20 cellular contexts compared by ENCODE assay signal in the genomic region with DNA sequence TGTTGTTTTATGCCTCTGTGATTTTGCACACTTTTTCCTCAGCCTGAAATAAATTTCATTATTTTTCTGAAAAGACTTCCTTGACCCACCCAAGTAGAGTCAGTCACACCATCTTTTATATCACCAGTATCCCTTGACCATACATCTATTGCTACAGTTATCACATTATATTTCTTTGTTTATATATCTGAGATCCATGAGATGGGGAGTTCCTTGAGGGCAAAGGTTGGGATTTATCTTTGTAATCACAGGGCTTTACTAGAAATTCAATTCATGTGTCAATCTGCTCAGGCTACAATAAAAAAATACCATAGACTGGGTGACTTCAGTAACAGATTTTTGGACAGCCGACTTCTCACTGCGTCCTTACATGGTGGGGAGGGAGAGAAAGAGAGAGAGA. TPM values are rescaled to one million over a fixed set of nuclear protein-coding genes. Genes with fewer than 3 reads are reported as not detected.
DNase-seq lines count a peak whose midpoint lies in the region; ATAC-seq and TF ChIP-seq lines count a peak whose summit lies in the region.
"Had no signal": no experiment of that assay in that cellular context is flagged by ENCODE, and none has a peak within 500 bp of the region (broad histone marks: within the 10 kb centered on the region; RNA-seq: fewer than 3 reads in every experiment).

No MANE protein-coding gene starts in this region.

- no peaks in the 10 kb centered on the region for H3K27me3 Mint-ChIP-seq in activated T-cell treated with anti-CD3 and anti-CD28 coated beads, Interleukin-2, amount 50 U/mL, for 72 hours (ENCODE audit: low read depth)
- H3K27me3 Mint-ChIP-seq in immature natural killer cell (ENCODE audit: low read depth in 3 of 3), result peaks cover 0 to 2% (median 0%) of the 10 kb centered on the region in 3 donors
- H3K27me3 Mint-ChIP-seq: CD4-positive, alpha-beta T cell had no signal

- peaks cover 4 to 7% of the 10 kb centered on the region in 2 donors for H3K9me3 Mint-ChIP-seq in activated T-cell treated with anti-CD3 and anti-CD28 coated beads, Interleukin-2, amount 50 U/mL, for 72 hours
- no peaks in the 10 kb centered on the region for H3K9me3 Mint-ChIP-seq in immature natural killer cell
- H3K9me3 Mint-ChIP-seq: CD4-positive, alpha-beta T cell; CD8-positive, alpha-beta T cell had no signal

- no peak overlapping the region for H3K4me3 Mint-ChIP-seq in activated T-cell treated with anti-CD3 and anti-CD28 coated beads, Interleukin-2, amount 50 U/mL, for 72 hours
- no peak overlapping the region for H3K4me3 Mint-ChIP-seq in immature natural killer cell
- H3K4me3 Mint-ChIP-seq: CD14-positive monocyte; CD4-positive, alpha-beta T cell; CD8-positive, alpha-beta T cell had no signal

- intact Hi-C loops in mucosa of descending colon (cut with DNase I, micrococcal nuclease) (no loop called here), transverse colon (cut with DNase I; ENCODE audit: low total_unique reads) (no loop called here), stomach (cut with DNase I; ENCODE audit: low total_unique reads) (no loop called here)

- peak overlapping the region; percentile 59 for H3K27ac Mint-ChIP-seq in activated T-cell treated with anti-CD3 and anti-CD28 coated beads, Interleukin-2, amount 50 U/mL, for 72 hours
- H3K27ac Mint-ChIP-seq in immature natural killer cell, result peak overlapping the region in 4 of 6 donors; percentile 27 to 89 (median 67)
- H3K27ac Mint-ChIP-seq: CD14-positive monocyte; CD4-positive, alpha-beta T cell; CD8-positive, alpha-beta T cell had no signal

- no peak for DNase-seq in activated T-cell treated with anti-CD3 and anti-CD28 coated beads, Interleukin-2, amount 50 U/mL, for 72 hours
- no peak for DNase-seq in activated T-cell treated with anti-CD3 and anti-CD28 coated beads, Interleukin-2, amount 50 U/mL, for 48 hours
- no peak for DNase-seq in immature natural killer cell
- no peak for DNase-seq in mucosa of descending colon
- no peak for DNase-seq in transverse colon
- no peak for DNase-seq in NCI-H128 (lab: John Stamatoyannopoulos, UW; ENCODE audit: unreplicated experiment)
- no peak for DNase-seq in SIG-M5 (lab: John Stamatoyannopoulos, UW)
- DNase-seq in stomach, result no peak
- DNase-seq: 8988T; ACHN; BE2C; C1 segment of cervical spinal cord; Caco-2; Calu3; CD4-positive, alpha-beta T cell; CD8-positive, alpha-beta T cell; DMS79 treated with DMSO at 0.1 percent for 48 hours; GF-D8 had no signal

- H3K36me3 ChIP-seq in mucosa of descending colon (ENCODE audit: low read depth), result no peaks in the 10 kb centered on the region
- no peaks in the 10 kb centered on the region for H3K36me3 ChIP-seq in transverse colon
- no peaks in the 10 kb centered on the region for H3K36me3 ChIP-seq in stomach
- H3K36me3 ChIP-seq: BE2C had no signal

- H3K4me1 ChIP-seq in mucosa of descending colon (ENCODE audit: low read depth) (no peaks in the 10 kb centered on the region), transverse colon (peaks cover 0 to 4% (median 1%) of the 10 kb centered on the region in 4 donors), stomach (no peaks in the 10 kb centered on the region)
- H3K4me1 ChIP-seq: BE2C, Caco-2 had no signal

- in situ Hi-C loops in transverse colon (cut with MboI; ENCODE audit: low pct_ligation_motif_present in 1 of 4, low pct_unique_long_range_greater_than_20kb in 1 of 4, low sequenced_read_pairs in 3 of 4), result loop anchor here in 1 of 4 donors (25.0 kb wide), 1 partner anchor 142 kb away; the partner anchor contains the start of gene TRAPPC8

- H3K27ac ChIP-seq in transverse colon (peak overlapping the region in 3 of 4 donors; percentile 6 to 25 (median 19)), stomach (no peak overlapping the region)
- H3K27ac ChIP-seq: BLaER1 had no signal

- H3K27me3 ChIP-seq in transverse colon (no peaks in the 10 kb centered on the region), stomach (no peaks in the 10 kb centered on the region)
- H3K27me3 ChIP-seq: BE2C, BLaER1 had no signal

- no peak for TF ChIP-seq EP300 in transverse colon (IDR thresholded peaks at IDR 0.05; ENCODE audit: low read depth)
- no peak for TF ChIP-seq EP300 in stomach (IDR thresholded peaks at IDR 0.05)

- WGBS in transverse colon (ENCODE audit: low coverage in 1 of 2), 2 donors, result 43 to 60% methylated on average over 2 of the region's 2 CpGs
- 82 to 94% (median 88%) methylated on average over 2 of the region's 2 CpGs for WGBS in stomach, 5 donors

- H3K4me3 ChIP-seq in mucosa of descending colon (no peak overlapping the region), transverse colon (no peak overlapping the region), stomach (no peak overlapping the region)
- H3K4me3 ChIP-seq: BLaER1 had no signal

- TF ChIP-seq POLR2A in transverse colon (IDR thresholded peaks at IDR 0.05), result no peak
- TF ChIP-seq POLR2A in stomach (IDR thresholded peaks at IDR 0.05), result no peak

- H3K36me3 Mint-ChIP-seq in activated T-cell treated with anti-CD3 and anti-CD28 coated beads, Interleukin-2, amount 50 U/mL, for 72 hours (ENCODE audit: insufficient read depth in 2 of 2), result peaks cover 12 to 22% of the 10 kb centered on the region in 2 donors
- peaks cover 5 to 17% (median 16%) of the 10 kb centered on the region in 3 donors for H3K36me3 Mint-ChIP-seq in immature natural killer cell

- H3K4me1 Mint-ChIP-seq in activated T-cell treated with anti-CD3 and anti-CD28 coated beads, Interleukin-2, amount 50 U/mL, for 72 hours (ENCODE audit: low read depth), result peaks cover 21% of the 10 kb centered on the region
- H3K4me1 Mint-ChIP-seq in immature natural killer cell, result peaks cover 23 to 41% of the 10 kb centered on the region in 2 donors

- no peaks in the 10 kb centered on the region for H3K9me3 ChIP-seq in mucosa of descending colon
- H3K9me3 ChIP-seq in transverse colon, result no peaks in the 10 kb centered on the region
- H3K9me3 ChIP-seq in stomach, result no peaks in the 10 kb centered on the region
- H3K9me3 ChIP-seq: BE2C, Caco-2 had no signal

- TF ChIP-seq CTCF in mucosa of descending colon (IDR thresholded peaks at IDR 0.05) (no peak), transverse colon (IDR thresholded peaks at IDR 0.05) (no peak), stomach (IDR thresholded peaks at IDR 0.05) (no peak)

- no peak for ATAC-seq in activated T-cell treated with anti-CD3 and anti-CD28 coated beads, Interleukin-2, amount 50 U/mL, for 72 hours (replicated peaks in 1 of 2)
- ATAC-seq in mucosa of descending colon, result peak; percentile 93
- ATAC-seq: CD8-positive, alpha-beta T cell had no signal

RNA-seq across cellular contexts. Expression of gene RNF138, which starts 12.8 kb away (rescaled TPM):
- total RNA-seq in activated T-cell treated with anti-CD3 and anti-CD28 coated beads, Interleukin-2, amount 50 U/mL, for 72 hours, result 10 to 100 TPM; 74.7 to 79.9 TPM
- polyA plus RNA-seq in immature natural killer cell (10 to 100 TPM; 33.3 to 42.8 (median 38.2) TPM), stomach (10 to 100 TPM in 2 of 3 donors, 1 to 10 TPM in 1; 8.5 to 16.0 (median 12.4) TPM)
- total RNA-seq in mucosa of descending colon (10 to 100 TPM; 37.3 to 74.3 (median 45.7) TPM), transverse colon (10 to 100 TPM; 18.3 to 32.2 (median 28.5) TPM), stomach (10 to 100 TPM in 4 of 5 donors, not detected in 1; 11.2 to 42.2 (median 22.1) TPM)

Comparison
In these comparisons a context has a peak if more than half of its experiments do, and no peak if none do; other contexts are left out.
1. H3K27ac ChIP-seq: peak in transverse colon (3 of 4); none in stomach (0 of 5).